24 cellular contexts compared by ENCODE assay signal in the genomic region with DNA sequence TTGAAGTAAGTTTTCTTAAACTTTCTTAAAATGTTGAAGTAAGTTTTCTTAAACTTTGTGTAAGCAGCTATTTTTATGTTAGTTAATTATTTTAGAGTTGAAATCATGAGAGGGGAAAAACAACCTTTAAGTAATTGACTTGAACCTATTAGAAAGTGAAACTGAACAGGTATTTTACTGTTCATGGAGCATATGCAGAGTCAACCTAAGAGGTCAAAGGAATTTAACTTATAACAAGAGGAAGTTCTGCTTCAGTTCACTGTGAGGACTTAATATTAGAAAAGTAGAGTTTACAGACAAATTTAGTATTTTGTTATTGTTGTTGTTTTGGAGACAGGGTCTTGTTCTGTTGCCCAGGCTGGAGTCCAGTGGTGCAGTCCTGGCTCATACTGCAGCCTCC. TPM values are rescaled to one million over a fixed set of nuclear protein-coding genes. Genes with fewer than 3 reads are reported as not detected.
DNase-seq lines count a peak whose midpoint lies in the region; ATAC-seq and TF ChIP-seq lines count a peak whose summit lies in the region.
"Had no signal": no experiment of that assay in that cellular context is flagged by ENCODE, and none has a peak within 500 bp of the region (broad histone marks: within the 10 kb centered on the region; RNA-seq: fewer than 3 reads in every experiment).

No MANE protein-coding gene starts in this region.

- H3K4me1 Mint-ChIP-seq in activated CD4-positive, alpha-beta memory T cell treated with anti-CD3 and anti-CD28 coated beads for 36 hours (ENCODE audit: low read depth): peaks cover 56% of the 10 kb centered on the region

- CTCF ChIA-PET in activated CD4-positive, alpha-beta memory T cell treated with anti-CD3 and anti-CD28 coated beads for 36 hours (lab: Charles Lee): no interaction called here

- H3K27ac ChIP-seq in KMS-11: no peak overlapping the region
- H3K27ac ChIP-seq: SJSA1, upper lobe of left lung had no signal

- DNase-seq in renal cortical epithelial cell (ENCODE audit: low read depth): peak; percentile 33
- no peak for DNase-seq in posterior cingulate gyrus
- DNase-seq in sciatic nerve (ENCODE audit: low spot score): no peak
- DNase-seq in MV-4-11 (lab: John Stamatoyannopoulos, UW): no peak
- no peak for DNase-seq in activated CD4-positive, alpha-beta memory T cell treated with anti-CD3 and anti-CD28 coated beads for 36 hours
- DNase-seq: activated CD4-positive, CD25-positive, alpha-beta regulatory T cell treated with anti-CD3 and anti-CD28 coated beads, Interleukin-2, amount 50 U/mL, for 72 hours; activated CD8-positive, alpha-beta memory T cell treated with anti-CD3 and anti-CD28 coated beads, Interleukin-2, amount 50 U/mL, for 48 hours; anterior cingulate cortex; effector memory CD8-positive, alpha-beta T cell; H9; head of caudate nucleus; IMR-90; mammary epithelial cell; NCI-H1048; NCI-H2081; NCI-H524 treated with DMSO at 0.1 percent for 48 hours; stimulated activated naive CD4-positive, alpha-beta T cell; upper lobe of left lung had no signal

- peaks cover 2% of the 10 kb centered on the region for H3K36me3 Mint-ChIP-seq in activated CD4-positive, alpha-beta memory T cell treated with anti-CD3 and anti-CD28 coated beads for 36 hours

- peaks cover 69% of the 10 kb centered on the region for H4K20me1 ChIP-seq in KMS-11 (ENCODE audit: insufficient read depth)

- ATAC-seq in GM19025 (IDR thresholded peaks at IDR 0.05; ENCODE audit: low read depth, unreplicated experiment) (peak; percentile 50), GM21737 (IDR thresholded peaks at IDR 0.05; ENCODE audit: unreplicated experiment) (peak; percentile 68), sciatic nerve (no peak)
- ATAC-seq: effector memory CD8-positive, alpha-beta T cell had no signal

- H2AFZ ChIP-seq in KMS-11 (ENCODE audit: low read depth): no peak overlapping the region

- intact Hi-C loops in posterior cingulate gyrus (cut with DNase I): no loop called here
- intact Hi-C loops in sciatic nerve (cut with DNase I): no loop called here
- intact Hi-C loops in activated CD4-positive, alpha-beta memory T cell treated with anti-CD3 and anti-CD28 coated beads for 36 hours (cut with micrococcal nuclease): loop anchor here (5.0 kb wide), 1 partner anchor 123 kb away; no protein-coding TSS in a partner anchor

- H3K4me3 ChIP-seq in KMS-11 (IDR thresholded peaks at IDR 0.05; ENCODE audit: insufficient read depth, low read depth, low read length): no peak overlapping the region
- H3K4me3 ChIP-seq: SJSA1, upper lobe of left lung had no signal

- H3K9ac ChIP-seq in KMS-11: no peak overlapping the region

- H3K4me3 Mint-ChIP-seq in activated CD4-positive, alpha-beta memory T cell treated with anti-CD3 and anti-CD28 coated beads for 36 hours: no peak overlapping the region
- H3K4me3 Mint-ChIP-seq: H9, nephron had no signal

- peaks cover 64% of the 10 kb centered on the region for H3K4me1 ChIP-seq in KMS-11 (ENCODE audit: low read depth, poor library complexity, severe bottlenecking)

- peaks cover 100% of the 10 kb centered on the region for H3K79me2 ChIP-seq in KMS-11 (ENCODE audit: insufficient read depth, low read depth)

- H3K27me3 Mint-ChIP-seq in activated CD4-positive, alpha-beta memory T cell treated with anti-CD3 and anti-CD28 coated beads for 36 hours: no peaks in the 10 kb centered on the region
- H3K27me3 Mint-ChIP-seq: effector memory CD8-positive, alpha-beta T cell; progenitor cell of endocrine pancreas had no signal

- peak overlapping the region; percentile 15; the same call in 1 of the 2 replicates for H3K4me2 ChIP-seq in KMS-11

- H3K36me3 ChIP-seq in KMS-11 (ENCODE audit: insufficient read depth): no peaks in the 10 kb centered on the region
- H3K36me3 ChIP-seq: SJSA1, upper lobe of left lung had no signal

- no peak overlapping the region for H3K27ac Mint-ChIP-seq in activated CD4-positive, alpha-beta memory T cell treated with anti-CD3 and anti-CD28 coated beads for 36 hours
- H3K27ac Mint-ChIP-seq: nephron, progenitor cell of endocrine pancreas had no signal

- H3K27me3 ChIP-seq in KMS-11 (ENCODE audit: insufficient read depth, low read depth): no peaks in the 10 kb centered on the region
- H3K27me3 ChIP-seq: SJSA1, upper lobe of left lung had no signal

- H3K9me3 Mint-ChIP-seq in activated CD4-positive, alpha-beta memory T cell treated with anti-CD3 and anti-CD28 coated beads for 36 hours: peaks cover 7% of the 10 kb centered on the region
- H3K9me3 Mint-ChIP-seq: effector memory CD8-positive, alpha-beta T cell; H9 had no signal

- no peak for TF ChIP-seq CTCF in KMS-11 (conservative IDR thresholded peaks at IDR 0.05; ENCODE audit: low read depth, low read length)

- POLR2A ChIA-PET in activated CD4-positive, alpha-beta memory T cell treated with anti-CD3 and anti-CD28 coated beads for 36 hours (lab: Charles Lee): interaction anchor here (0.7 kb wide), 1 partner anchor 143 kb away, joined by 4 read pairs; no protein-coding TSS in a partner anchor

RNA-seq across cellular contexts. Expression of a gene that starts 38.0 kb away (rescaled TPM):
- total RNA-seq in renal cortical epithelial cell: 25.2 and 32.0 TPM in 2 replicates
- 40.3 TPM for total RNA-seq in sciatic nerve
- total RNA-seq in activated CD4-positive, alpha-beta memory T cell treated with anti-CD3 and anti-CD28 coated beads for 36 hours: 10 to 100 TPM; 22.4 to 24.4 TPM
